24 cellular contexts compared by ENCODE assay signal in the genomic region with DNA sequence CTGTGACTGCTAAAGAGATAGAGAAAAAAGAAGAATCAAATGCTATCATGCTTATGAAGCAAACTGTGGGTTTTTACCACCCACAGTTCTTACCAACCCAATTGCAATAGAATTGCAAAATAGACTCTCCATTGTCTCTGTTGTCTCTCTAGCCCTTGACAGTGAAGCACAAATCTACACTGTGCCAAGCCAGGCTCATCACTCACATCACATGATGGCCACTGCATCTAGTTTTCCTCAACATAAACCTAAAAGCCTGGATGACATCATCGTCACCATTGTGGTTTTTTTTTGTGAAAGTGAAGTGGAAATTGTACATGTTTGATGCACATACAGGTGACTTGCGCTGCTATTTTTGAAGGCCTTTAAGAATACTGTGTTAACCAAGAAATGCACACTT. TPM values are rescaled to one million over a fixed set of nuclear protein-coding genes. Genes with fewer than 3 reads are reported as not detected.
A peak's percentile ranks its signal among the peaks of the same experiment; 100 is the strongest.
DNase-seq lines count a peak whose midpoint lies in the region; ATAC-seq and TF ChIP-seq lines count a peak whose summit lies in the region.
"Had no signal": no experiment of that assay in that cellular context is flagged by ENCODE, and none has a peak within 500 bp of the region (broad histone marks: within the 10 kb centered on the region; RNA-seq: fewer than 3 reads in every experiment).

No MANE protein-coding gene starts in this region.

- no peak for TF ChIP-seq EP300 in gastroesophageal sphincter (IDR thresholded peaks at IDR 0.05)

- H3K9me3 Mint-ChIP-seq in activated CD4-positive, alpha-beta T cell treated with anti-CD3 and anti-CD28 coated beads, Interleukin-2, amount 10 ng/mL, durations not matched to agents 24 days and 14 days = peaks cover 3% of the 10 kb centered on the region
- no peaks in the 10 kb centered on the region; the same call in 1 of the 2 replicates for H3K9me3 Mint-ChIP-seq in WTC11
- H3K9me3 Mint-ChIP-seq: activated CD4-positive, alpha-beta memory T cell treated with anti-CD3 and anti-CD28 coated beads for 36 hours; central memory CD8-positive, alpha-beta T cell; HFFc6 had no signal

- peaks cover 3% of the 10 kb centered on the region for H3K36me3 Mint-ChIP-seq in activated CD4-positive, alpha-beta T cell treated with anti-CD3 and anti-CD28 coated beads, Interleukin-2, amount 10 ng/mL, durations not matched to agents 24 days and 14 days (ENCODE audit: low read depth)
- no peaks in the 10 kb centered on the region for H3K36me3 Mint-ChIP-seq in WTC11
- H3K36me3 Mint-ChIP-seq: activated CD4-positive, alpha-beta memory T cell treated with anti-CD3 and anti-CD28 coated beads for 36 hours had no signal

- 96 to 100% methylated on average over 2 of the region's 2 CpGs for WGBS in gastroesophageal sphincter (ENCODE audit: low coverage in 1 of 2), 2 donors
- WGBS in body of pancreas, 2 donors = 91 to 92% methylated on average over 2 of the region's 2 CpGs

- H3K9me3 ChIP-seq in gastroesophageal sphincter = no peaks in the 10 kb centered on the region
- H3K9me3 ChIP-seq in body of pancreas = no peaks in the 10 kb centered on the region
- H3K9me3 ChIP-seq: A549, prostate gland, transverse colon had no signal

- H3K27me3 ChIP-seq in gastroesophageal sphincter = no peaks in the 10 kb centered on the region
- no peaks in the 10 kb centered on the region for H3K27me3 ChIP-seq in body of pancreas
- H3K27me3 ChIP-seq: foreskin keratinocyte, transverse colon had no signal

- TF ChIP-seq POLR2A in gastroesophageal sphincter (IDR thresholded peaks at IDR 0.05) (no peak), body of pancreas (IDR thresholded peaks at IDR 0.05) (no peak)

- intact Hi-C loops in activated CD4-positive, alpha-beta T cell treated with anti-CD3 and anti-CD28 coated beads, Interleukin-2, amount 10 ng/mL, durations not matched to agents 24 days and 14 days (cut with micrococcal nuclease) = loop anchor here (5.0 kb wide), 1 partner anchor 115 kb away; no protein-coding TSS in a partner anchor
- intact Hi-C loops in body of pancreas (cut with DNase I) = no loop called here

- no peak overlapping the region for H3K4me3 Mint-ChIP-seq in activated CD4-positive, alpha-beta T cell treated with anti-CD3 and anti-CD28 coated beads, Interleukin-2, amount 10 ng/mL, durations not matched to agents 24 days and 14 days
- no peak overlapping the region for H3K4me3 Mint-ChIP-seq in WTC11
- H3K4me3 Mint-ChIP-seq: activated CD4-positive, alpha-beta memory T cell treated with anti-CD3 and anti-CD28 coated beads for 36 hours; central memory CD8-positive, alpha-beta T cell; HFFc6 had no signal

- H3K4me1 Mint-ChIP-seq in activated CD4-positive, alpha-beta T cell treated with anti-CD3 and anti-CD28 coated beads, Interleukin-2, amount 10 ng/mL, durations not matched to agents 24 days and 14 days = peaks cover 22% of the 10 kb centered on the region
- H3K4me1 Mint-ChIP-seq in WTC11 = peaks cover 16% of the 10 kb centered on the region
- H3K4me1 Mint-ChIP-seq: central memory CD8-positive, alpha-beta T cell had no signal

- ATAC-seq in WTC11 (peak; percentile 36; the same call in 1 of the 2 replicates), HG03280 (IDR thresholded peaks at IDR 0.05; ENCODE audit: unreplicated experiment) (no peak), gastroesophageal sphincter (no peak), body of pancreas (no peak)
- ATAC-seq: A549, foreskin keratinocyte had no signal

- peaks cover 2% of the 10 kb centered on the region for H3K27me3 Mint-ChIP-seq in activated CD4-positive, alpha-beta T cell treated with anti-CD3 and anti-CD28 coated beads, Interleukin-2, amount 10 ng/mL, durations not matched to agents 24 days and 14 days
- no peaks in the 10 kb centered on the region for H3K27me3 Mint-ChIP-seq in WTC11 (ENCODE audit: low read depth)
- H3K27me3 Mint-ChIP-seq: activated CD4-positive, alpha-beta memory T cell treated with anti-CD3 and anti-CD28 coated beads for 36 hours; central memory CD8-positive, alpha-beta T cell had no signal

- peak; percentile 70 for DNase-seq in activated CD4-positive, alpha-beta T cell treated with anti-CD3 and anti-CD28 coated beads, Interleukin-2, amount 10 ng/mL, durations not matched to agents 24 days and 14 days
- DNase-seq in activated CD4-positive, alpha-beta T cell treated with anti-CD3 and anti-CD28 coated beads, Interleukin-2, amount 50 U/mL, for 4 hours = no peak
- DNase-seq in WTC11 (ENCODE audit: low spot score) = no peak
- peak; percentile 20 for DNase-seq in fibroblast of the aortic adventitia (ENCODE audit: low read depth)
- DNase-seq in superior temporal gyrus (ENCODE audit: extremely low spot score) = peak; percentile 79
- no peak for DNase-seq in body of pancreas
- DNase-seq: activated CD4-positive, alpha-beta memory T cell treated with anti-CD3 and anti-CD28 coated beads for 36 hours; activated naive CD4-positive, alpha-beta T cell treated with Interleukin-2 at 50 U/mL for 16 hours; COR-L47; DND-41; foreskin keratinocyte; HFFc6; NCI-H1092; NK-92 treated with Interleukin-12 subunit alpha and Interleukin-12 subunit beta, amount 100 ng/mL, for 24 hours; stimulated activated naive CD4-positive, alpha-beta T cell; transverse colon had no signal

- no peaks in the 10 kb centered on the region for H3K4me1 ChIP-seq in gastroesophageal sphincter
- H3K4me1 ChIP-seq in body of pancreas = no peaks in the 10 kb centered on the region
- H3K4me1 ChIP-seq: A549, foreskin keratinocyte, prostate gland had no signal

- TF ChIP-seq CTCF in WTC11 (IDR thresholded peaks at IDR 0.05) = no peak
- no peak for TF ChIP-seq CTCF in fibroblast of the aortic adventitia (IDR thresholded peaks at IDR 0.05; ENCODE audit: insufficient read depth, low read length)
- TF ChIP-seq CTCF in gastroesophageal sphincter (IDR thresholded peaks at IDR 0.05) = no peak
- no peak for TF ChIP-seq CTCF in body of pancreas (IDR thresholded peaks at IDR 0.05)

- H3K27ac ChIP-seq in gastroesophageal sphincter (no peak overlapping the region), body of pancreas (no peak overlapping the region)
- H3K27ac ChIP-seq: A549, foreskin keratinocyte, prostate gland, transverse colon, VCaP had no signal

- H3K4me3 ChIP-seq in fibroblast of the aortic adventitia (ENCODE audit: low read depth, low read length) (no peak overlapping the region), gastroesophageal sphincter (no peak overlapping the region), body of pancreas (no peak overlapping the region)
- H3K4me3 ChIP-seq: A549, prostate gland, smooth muscle cell, transverse colon had no signal

- H3K36me3 ChIP-seq in gastroesophageal sphincter = no peaks in the 10 kb centered on the region
- no peaks in the 10 kb centered on the region for H3K36me3 ChIP-seq in body of pancreas (replicated peaks in 1 of 2; ENCODE audit: insufficient read depth in 1 of 2, low read depth in 2 of 2)
- H3K36me3 ChIP-seq: prostate gland, transverse colon had no signal

- POLR2A ChIA-PET in WTC11 (lab: Charles Lee) = no interaction called here

- CTCF ChIA-PET in WTC11 (lab: Charles Lee) = no interaction called here

- no peak overlapping the region for H3K27ac Mint-ChIP-seq in activated CD4-positive, alpha-beta T cell treated with anti-CD3 and anti-CD28 coated beads, Interleukin-2, amount 10 ng/mL, durations not matched to agents 24 days and 14 days
- no peak overlapping the region for H3K27ac Mint-ChIP-seq in WTC11
- H3K27ac Mint-ChIP-seq: activated CD4-positive, alpha-beta memory T cell treated with anti-CD3 and anti-CD28 coated beads for 36 hours; HFFc6 had no signal

TF ChIP-seq in WTC11, 78 proteins besides CTCF, POLR2A, EP300 and RAD21:
- TF ChIP-seq IRF2 (CRISPR knock-in tag; IDR thresholded peaks at IDR 0.05; ENCODE audit: borderline replicate concordance, low read depth) = no peak
- TF ChIP-seq, protein P1, sequence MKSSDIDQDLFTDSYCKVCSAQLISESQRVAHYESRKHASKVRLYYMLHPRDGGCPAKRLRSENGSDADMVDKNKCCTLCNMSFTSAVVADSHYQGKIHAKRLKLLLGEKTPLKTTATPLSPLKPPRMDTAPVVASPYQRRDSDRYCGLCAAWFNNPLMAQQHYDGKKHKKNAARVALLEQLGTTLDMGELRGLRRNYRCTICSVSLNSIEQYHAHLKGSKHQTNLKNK (CRISPR knock-in tag; IDR thresholded peaks at IDR 0.05) = no peak
- TF ChIP-seq, protein P2, sequence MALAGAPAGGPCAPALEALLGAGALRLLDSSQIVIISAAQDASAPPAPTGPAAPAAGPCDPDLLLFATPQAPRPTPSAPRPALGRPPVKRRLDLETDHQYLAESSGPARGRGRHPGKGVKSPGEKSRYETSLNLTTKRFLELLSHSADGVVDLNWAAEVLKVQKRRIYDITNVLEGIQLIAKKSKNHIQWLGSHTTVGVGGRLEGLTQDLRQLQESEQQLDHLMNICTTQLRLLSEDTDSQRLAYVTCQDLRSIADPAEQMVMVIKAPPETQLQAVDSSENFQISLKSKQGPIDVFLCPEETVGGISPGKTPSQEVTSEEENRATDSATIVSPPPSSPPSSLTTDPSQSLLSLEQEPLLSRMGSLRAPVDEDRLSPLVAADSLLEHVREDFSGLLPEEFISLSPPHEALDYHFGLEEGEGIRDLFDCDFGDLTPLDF (CRISPR knock-in tag; IDR thresholded peaks at IDR 0.05) = no peak
- TF ChIP-seq, protein P3, sequence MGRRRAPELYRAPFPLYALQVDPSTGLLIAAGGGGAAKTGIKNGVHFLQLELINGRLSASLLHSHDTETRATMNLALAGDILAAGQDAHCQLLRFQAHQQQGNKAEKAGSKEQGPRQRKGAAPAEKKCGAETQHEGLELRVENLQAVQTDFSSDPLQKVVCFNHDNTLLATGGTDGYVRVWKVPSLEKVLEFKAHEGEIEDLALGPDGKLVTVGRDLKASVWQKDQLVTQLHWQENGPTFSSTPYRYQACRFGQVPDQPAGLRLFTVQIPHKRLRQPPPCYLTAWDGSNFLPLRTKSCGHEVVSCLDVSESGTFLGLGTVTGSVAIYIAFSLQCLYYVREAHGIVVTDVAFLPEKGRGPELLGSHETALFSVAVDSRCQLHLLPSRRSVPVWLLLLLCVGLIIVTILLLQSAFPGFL (CRISPR knock-in tag; IDR thresholded peaks at IDR 0.05; ENCODE audit: borderline replicate concordance) = no peak

RNA-seq across cellular contexts. Expression of a gene that starts 56.1 kb away (rescaled TPM):
- 0.59 and 0.75 TPM in 2 replicates for total RNA-seq in activated CD4-positive, alpha-beta T cell treated with anti-CD3 and anti-CD28 coated beads, Interleukin-2, amount 10 ng/mL, durations not matched to agents 24 days and 14 days
- total RNA-seq in WTC11 (2021) (0.07 TPM in 1 of 3 replicates, not detected in the others), fibroblast of the aortic adventitia (ENCODE audit: low replicate concordance) (0.81 TPM in 1 of 2 replicates, not detected in the other), gastroesophageal sphincter (1 to 10 TPM; 1.7 to 6.6 (median 3.4) TPM), body of pancreas (1 to 10 TPM in 1 of 2 donors, under 1 TPM in 1; 0.52 to 1.3 TPM)
- total RNA-seq: foreskin keratinocyte, LHCN-M2 had no signal

Comparison
In these comparisons a context has a peak if more than half of its experiments do, and no peak if none do; other contexts are left out.
1. DNase-seq: peak in activated CD4-positive, alpha-beta T cell treated with anti-CD3 and anti-CD28 coated beads, Interleukin-2, amount 10 ng/mL, durations not matched to agents 24 days and 14 days (single experiment), fibroblast of the aortic adventitia (single experiment) and superior temporal gyrus (single experiment); none in activated CD4-positive, alpha-beta T cell treated with anti-CD3 and anti-CD28 coated beads, Interleukin-2, amount 50 U/mL, for 4 hours (0 of 2), WTC11 (single experiment) and body of pancreas (0 of 4).